ENCODE assay signal across 20 cellular contexts in genomic region chr6:25579902-25580495, GRCh38.
DNase-seq lines count a peak whose midpoint lies in the region; ATAC-seq, FAIRE-seq and TF ChIP-seq lines count a peak whose summit lies in the region.
"Had no signal": no experiment of that assay in that cellular context is flagged by ENCODE, and none has a peak within 500 bp of the region (broad histone marks: within the 10 kb centered on the region; RNA-seq: fewer than 3 reads in every experiment).

No MANE protein-coding gene starts in this region.

- H3K4me1 ChIP-seq in BLaER1 treated with 17β-estradiol and CSF1 and Interleukin-3, amounts not matched to agents 10 nM and 100 nM: peaks cover 0 to 34% (median 21%) of the 10 kb centered on the region in 10 experiments; a peak in 16 of 20 replicates
- H3K4me1 ChIP-seq in MM.1S (ENCODE audit: low read length): peaks cover 19% of the 10 kb centered on the region
- H3K4me1 ChIP-seq in GM12878 (ENCODE audit: control insufficient read depth, insufficient read depth, low read length): peaks cover 5% of the 10 kb centered on the region
- H3K4me1 ChIP-seq: left lung had no signal

- peaks cover 10% of the 10 kb centered on the region for H3K4me1 Mint-ChIP-seq in CD4-positive, alpha-beta T cell (ENCODE audit: low read depth)

- TF ChIP-seq CTCF in CD4-positive, alpha-beta T cell (IDR thresholded peaks at IDR 0.05): no peak
- TF ChIP-seq CTCF in MM.1S (IDR thresholded peaks at IDR 0.05; ENCODE audit: low read length) (no peak), GM12878 (IDR thresholded peaks at IDR 0.05 in 2 of 3, conservative IDR thresholded peaks at IDR 0.05 in 1 of 3; ENCODE audit: control insufficient read depth in 2 of 3, extremely low read depth in 1 of 3, insufficient read depth in 1 of 3, low read depth in 3 of 3, low read length in 3 of 3) (no peak)

- no peaks in the 10 kb centered on the region for H3K9me2 ChIP-seq in MM.1S (replicated peaks; ENCODE audit: insufficient read depth, low read length)

- in situ Hi-C loops in GM12878 (cut with MboI): no loop called here

- no peaks in the 10 kb centered on the region for H3K9me3 Mint-ChIP-seq in CD4-positive, alpha-beta T cell

- SMC1A ChIA-PET in GM12878 (lab: Charles Lee; ENCODE audit: uncharacterized antibody, unreplicated experiment): interaction anchor here (0.8 to 1.7 kb wide), 5 partner anchors 9 to 172 kb away, joined by 3 to 6 read pairs (median 3); no protein-coding TSS in a partner anchor

- FAIRE-seq in GM12878 (lab: Jason Lieb, UNC): no peak
- FAIRE-seq: D721Med, HepG2, small intestine had no signal

- no peak overlapping the region for H2AFZ ChIP-seq in MM.1S (ENCODE audit: low read length)
- peak overlapping the region; percentile 67 for H2AFZ ChIP-seq in GM12878 (ENCODE audit: control insufficient read depth, low read depth, low read length)

- no peak overlapping the region; a peak in 2 of 22 replicates for H3K27ac ChIP-seq in BLaER1 treated with 17β-estradiol and CSF1 and Interleukin-3, amounts not matched to agents 10 nM and 100 nM
- H3K27ac ChIP-seq in CD4-positive, alpha-beta T cell (ENCODE audit: low read depth, low read length): no peak overlapping the region
- H3K27ac ChIP-seq in MM.1S (ENCODE audit: low read length) (peak overlapping the region; percentile 32; the same call in 1 of the 2 replicates), GM12878 (ENCODE audit: control insufficient read depth, insufficient read depth) (peak overlapping the region; percentile 22; the same call in 1 of the 2 replicates)
- H3K27ac ChIP-seq: left lung had no signal

- peak overlapping the region; percentile 2 to 58 (median 36); a peak in 18 of 22 replicates for H3K4me2 ChIP-seq in BLaER1 treated with 17β-estradiol and CSF1 and Interleukin-3, amounts not matched to agents 10 nM and 100 nM
- peak overlapping the region; percentile 42 for H3K4me2 ChIP-seq in MM.1S (ENCODE audit: low read depth, low read length)
- peak overlapping the region; percentile 54 for H3K4me2 ChIP-seq in GM12878 (ENCODE audit: control insufficient read depth, insufficient read depth)

- POLR2A ChIA-PET in CD4-positive, alpha-beta T cell (lab: Charles Lee): interaction anchor here (0.9 kb wide), 1 partner anchor 17 kb away, joined by 3 read pairs; no protein-coding TSS in a partner anchor
- POLR2A ChIA-PET in GM12878 (lab: Charles Lee): interaction anchor here (1.0 kb wide), 1 partner anchor 314 kb away, joined by 3 read pairs; no protein-coding TSS in a partner anchor

- DNase-seq in CD4-positive, alpha-beta T cell: no peak
- DNase-seq in MM.1S (peak; percentile 63), GM12878 (ENCODE audit: low read depth, low spot score) (no peak), COLO668 (lab: John Stamatoyannopoulos, UW; ENCODE audit: unreplicated experiment) (no peak), NCI-H345 (lab: John Stamatoyannopoulos, UW) (no peak), putamen (ENCODE audit: low spot score) (no peak)
- DNase-seq: activated CD4-positive, alpha-beta T cell treated with anti-CD3 and anti-CD28 coated beads, Interleukin-2, amount 50 U/mL, for 4 hours; activated effector memory CD4-positive, alpha-beta T cell treated with Interleukin-2 at 50 U/mL for 16 hours; amygdala; head of caudate nucleus; left lung; NCI-H146; NCI-H2171 treated with DMSO at 0.1 percent for 48 hours; NCI-H748 treated with DMSO at 0.1 percent for 48 hours; PC-3; SHP77 treated with DMSO at 0.1 percent for 48 hours; small intestine had no signal

- no peaks in the 10 kb centered on the region; a peak in 1 of 22 replicates for H3K9me3 ChIP-seq in BLaER1 treated with 17β-estradiol and CSF1 and Interleukin-3, amounts not matched to agents 10 nM and 100 nM (replicated peaks in 1 of 11)
- no peaks in the 10 kb centered on the region for H3K9me3 ChIP-seq in CD4-positive, alpha-beta T cell (ENCODE audit: control insufficient read depth, low read length)
- H3K9me3 ChIP-seq in MM.1S (replicated peaks; ENCODE audit: insufficient read depth, low read length) (no peaks in the 10 kb centered on the region), GM12878 (replicated peaks; ENCODE audit: control insufficient read depth, insufficient read depth, low read length) (no peaks in the 10 kb centered on the region)
- H3K9me3 ChIP-seq: left lung had no signal

- H3K27me3 Mint-ChIP-seq in CD4-positive, alpha-beta T cell: no peaks in the 10 kb centered on the region

- RAD21 ChIA-PET in GM12878 (lab: Charles Lee; ENCODE audit: unreplicated experiment): no interaction called here

- no peak for TF ChIP-seq RAD21 in GM12878 (IDR thresholded peaks at IDR 0.05; ENCODE audit: insufficient read depth, low read depth, low read length)

- H4K20me1 ChIP-seq in BLaER1 treated with 17β-estradiol and CSF1 and Interleukin-3, amounts not matched to agents 10 nM and 100 nM: no peaks in the 10 kb centered on the region
- H4K20me1 ChIP-seq in MM.1S (ENCODE audit: insufficient read depth, low read length): no peaks in the 10 kb centered on the region
- H4K20me1 ChIP-seq in GM12878 (ENCODE audit: control insufficient read depth, insufficient read depth): no peaks in the 10 kb centered on the region

- peaks cover 18% of the 10 kb centered on the region for H3K36me3 Mint-ChIP-seq in CD4-positive, alpha-beta T cell (ENCODE audit: low read depth)

- intact Hi-C loops in CD4-positive, alpha-beta T cell (cut with DNase I, micrococcal nuclease): no loop called here
- intact Hi-C loops in GM12878 (cut with micrococcal nuclease; ENCODE audit: unreplicated experiment): no loop called here

- no peak for ATAC-seq in CD4-positive, alpha-beta T cell (ENCODE audit: poor library complexity)
- ATAC-seq in GM12878: peak; percentile 59
- ATAC-seq: HepG2, left lung, PC-3 had no signal

- BruUV-seq in GM12878 (replicated peaks; lab: Mats Ljungman, UMichigan): no TSS peak

- H3K4me3 ChIP-seq in BLaER1 treated with 17β-estradiol and CSF1 and Interleukin-3, amounts not matched to agents 10 nM and 100 nM: no peak overlapping the region
- no peak overlapping the region for H3K4me3 ChIP-seq in MM.1S (ENCODE audit: low read length)
- no peak overlapping the region for H3K4me3 ChIP-seq in GM12878
- H3K4me3 ChIP-seq: left lung had no signal

- H3F3A ChIP-seq in MM.1S (ENCODE audit: insufficient read depth, low read length): peaks cover 11% of the 10 kb centered on the region

- H3K36me3 ChIP-seq in BLaER1 treated with 17β-estradiol and CSF1 and Interleukin-3, amounts not matched to agents 10 nM and 100 nM: no peaks in the 10 kb centered on the region
- no peaks in the 10 kb centered on the region; the same call in 1 of the 2 replicates for H3K36me3 ChIP-seq in MM.1S (replicated peaks; ENCODE audit: insufficient read depth, low read length)
- H3K36me3 ChIP-seq in GM12878 (ENCODE audit: control insufficient read depth in 2 of 2, insufficient read depth in 2 of 2, low read length in 1 of 2): no peaks in the 10 kb centered on the region
- H3K36me3 ChIP-seq: left lung had no signal

- no peak overlapping the region for H3K27ac Mint-ChIP-seq in CD4-positive, alpha-beta T cell

- peak overlapping the region; percentile 23 for H3K4me3 Mint-ChIP-seq in CD4-positive, alpha-beta T cell

- WGBS in GM12878 (ENCODE audit: insufficient coverage, insufficient replicate concordance, low lambda C conversion rate, missing lambda C conversion rate): 28% methylated on average over 4 of the region's 4 CpGs

- TF ChIP-seq POLR2A in GM12878 (IDR thresholded peaks at IDR 0.05; ENCODE audit: low read depth, low read length): no peak

- CTCF ChIA-PET in CD4-positive, alpha-beta T cell (lab: Charles Lee): interaction anchor here (1.0 to 1.2 kb wide), 2 partner anchors 9 to 13 kb away, joined by 3 read pairs; no protein-coding TSS in a partner anchor
- CTCF ChIA-PET in GM12878 (lab: Yijun Ruan, JAX): interaction anchor here (0.8 to 2.7 kb wide), 11 partner anchors 8 to 397 kb away, joined by 3 to 17 read pairs (median 5); no protein-coding TSS in a partner anchor

- no peak overlapping the region for H3K9ac ChIP-seq in BLaER1 treated with 17β-estradiol and CSF1 and Interleukin-3, amounts not matched to agents 10 nM and 100 nM
- H3K9ac ChIP-seq in MM.1S (ENCODE audit: low read length) (no peak overlapping the region), GM12878 (ENCODE audit: control insufficient read depth, insufficient read depth, low read length) (no peak overlapping the region)

- no peaks in the 10 kb centered on the region for H3K79me2 ChIP-seq in MM.1S (ENCODE audit: low read length)
- no peaks in the 10 kb centered on the region for H3K79me2 ChIP-seq in GM12878 (ENCODE audit: control insufficient read depth, insufficient read depth, low read length)

- no peak for TF ChIP-seq EP300 in GM12878 (IDR thresholded peaks at IDR 0.05; ENCODE audit: borderline replicate concordance in 1 of 2, control insufficient read depth in 1 of 2, low read depth in 2 of 2, low read length in 2 of 2)

- no peaks in the 10 kb centered on the region for H3K27me3 ChIP-seq in BLaER1 treated with 17β-estradiol and CSF1 and Interleukin-3, amounts not matched to agents 10 nM and 100 nM
- no peaks in the 10 kb centered on the region for H3K27me3 ChIP-seq in CD4-positive, alpha-beta T cell (ENCODE audit: control insufficient read depth, insufficient read depth, low read length)
- H3K27me3 ChIP-seq in MM.1S (replicated peaks; ENCODE audit: insufficient read depth, low read length) (no peaks in the 10 kb centered on the region), GM12878 (replicated peaks in 1 of 2; ENCODE audit: control insufficient read depth in 2 of 2, insufficient read depth in 2 of 2, low read length in 1 of 2) (no peaks in the 10 kb centered on the region)
- H3K27me3 ChIP-seq: left lung had no signal

TF ChIP-seq in GM12878, 131 proteins besides CTCF, POLR2A, EP300 and RAD21:
- no peak for TF ChIP-seq RFX5 (IDR thresholded peaks at IDR 0.05; ENCODE audit: low read depth, low read length)
- no peak for TF ChIP-seq MLLT1 (IDR thresholded peaks at IDR 0.05)
- no peak for TF ChIP-seq BHLHE40 (IDR thresholded peaks at IDR 0.05; ENCODE audit: borderline replicate concordance in 1 of 2, low read depth in 2 of 2, low read length in 1 of 2)
- no peak for TF ChIP-seq ZSCAN29 (IDR thresholded peaks at IDR 0.05)
- no peak for TF ChIP-seq CBFB (IDR thresholded peaks at IDR 0.05; ENCODE audit: low read depth)
- TF ChIP-seq FOS (IDR thresholded peaks at IDR 0.05; ENCODE audit: borderline replicate concordance, extremely low read depth, insufficient read length): no peak
- TF ChIP-seq CHD2 (IDR thresholded peaks at IDR 0.05; ENCODE audit: borderline replicate concordance, low read depth, low read length): no peak

Comparison
In these comparisons a context has a peak if more than half of its experiments do, and no peak if none do; other contexts are left out.
1. H3K27ac ChIP-seq: peak in MM.1S (single experiment) and GM12878 (single experiment); none in BLaER1 treated with 17β-estradiol and CSF1 and Interleukin-3, amounts not matched to agents 10 nM and 100 nM (0 of 11) and CD4-positive, alpha-beta T cell (single experiment).
2. Peak in every context shown above with its lines, with median percentiles within 50 percentile points of each other: H3K4me2 ChIP-seq.